In genomic region chr4:177596035-177596434, GRCh38 we compare ENCODE assay signal across 8 cellular contexts.
A peak's percentile ranks its signal among the peaks of the same experiment; 100 is the strongest.
DNase-seq lines count a peak whose midpoint lies in the region; ATAC-seq and TF ChIP-seq lines count a peak whose summit lies in the region.

No MANE protein-coding gene starts in this region.

- no peak overlapping the region for H2BK120ac ChIP-seq in mesendoderm (ENCODE audit: low read depth, low read length)

- no peaks in the 10 kb centered on the region for H3K79me1 ChIP-seq in mesendoderm (ENCODE audit: low read length)

- no peaks in the 10 kb centered on the region for H3K27me3 Mint-ChIP-seq in activated naive CD8-positive, alpha-beta T cell treated with anti-CD3 and anti-CD28 coated beads, Interleukin-2, amount 10 ng/mL, durations not matched to agents 7 days and 5 days

- H3K4me3 ChIP-seq in HUES64 (ENCODE audit: low read length) (no peak overlapping the region), mesendoderm (ENCODE audit: low read length) (no peak overlapping the region)

- no peak overlapping the region for H3K18ac ChIP-seq in mesendoderm (ENCODE audit: low read length)

- POLR2A ChIA-PET in activated naive CD8-positive, alpha-beta T cell treated with anti-CD3 and anti-CD28 coated beads, Interleukin-2, amount 10 ng/mL, durations not matched to agents 7 days and 5 days (lab: Charles Lee) = no interaction called here

- peak overlapping the region; percentile 21; the same call in 1 of the 2 replicates for H3K27ac ChIP-seq in HUES64 (ENCODE audit: low read depth, low read length)
- H3K27ac ChIP-seq in mesendoderm (ENCODE audit: low read depth, low read length) = no peak overlapping the region

- no peak overlapping the region for H3K4ac ChIP-seq in mesendoderm (ENCODE audit: low read depth, low read length)

- no peak overlapping the region for H2BK15ac ChIP-seq in mesendoderm (replicated peaks; ENCODE audit: low read depth)

- H3K27me3 ChIP-seq in HUES64 (ENCODE audit: insufficient read depth, low read length) (no peaks in the 10 kb centered on the region), mesendoderm (ENCODE audit: insufficient read depth, low read length, poor library complexity) (no peaks in the 10 kb centered on the region)

- in situ Hi-C loops in GM13976 (cut with MboI; ENCODE audit: low sequenced_read_pairs, unreplicated experiment) = no loop called here

- H3K27ac Mint-ChIP-seq in activated naive CD8-positive, alpha-beta T cell treated with anti-CD3 and anti-CD28 coated beads, Interleukin-2, amount 10 ng/mL, durations not matched to agents 7 days and 5 days = no peak overlapping the region

- no peak overlapping the region for H3K23ac ChIP-seq in mesendoderm (ENCODE audit: low read length)

- DNase-seq in AG20443 (ENCODE audit: low spot score) (peak; percentile 81), mesendoderm (peak; percentile 91), SHP77 treated with DMSO at 0.1 percent for 48 hours (lab: John Stamatoyannopoulos, UW) (no peak), NCI-H774 (lab: John Stamatoyannopoulos, UW) (no peak), GM13976 (ENCODE audit: low spot score) (no peak)
- no peak for DNase-seq in activated naive CD8-positive, alpha-beta T cell treated with anti-CD3 and anti-CD28 coated beads, Interleukin-2, amount 10 ng/mL, durations not matched to agents 7 days and 5 days

- no peaks in the 10 kb centered on the region for H3K79me2 ChIP-seq in mesendoderm (ENCODE audit: control insufficient read depth, insufficient read depth, low read length)

- no peak overlapping the region for H2BK5ac ChIP-seq in mesendoderm (ENCODE audit: low read length)

- TF ChIP-seq CTCF in GM13976 (IDR thresholded peaks at IDR 0.05; ENCODE audit: borderline replicate concordance, control extremely low read depth, extremely low read depth, insufficient read depth, missing control alignments) = no peak

- H3K36me3 ChIP-seq in HUES64 (ENCODE audit: insufficient read depth, low read length) = no peaks in the 10 kb centered on the region
- H3K36me3 ChIP-seq in mesendoderm (ENCODE audit: control insufficient read depth, insufficient read depth, low read length) = no peaks in the 10 kb centered on the region

- H3K4me1 Mint-ChIP-seq in activated naive CD8-positive, alpha-beta T cell treated with anti-CD3 and anti-CD28 coated beads, Interleukin-2, amount 10 ng/mL, durations not matched to agents 7 days and 5 days = peaks cover 1% of the 10 kb centered on the region

- peak; percentile 83 for ATAC-seq in activated naive CD8-positive, alpha-beta T cell treated with anti-CD3 and anti-CD28 coated beads, Interleukin-2, amount 10 ng/mL, durations not matched to agents 7 days and 5 days (ENCODE audit: low read depth)
- no peak for ATAC-seq in GM18511 (IDR thresholded peaks at IDR 0.05; ENCODE audit: unreplicated experiment)

- H3K4me3 Mint-ChIP-seq in activated naive CD8-positive, alpha-beta T cell treated with anti-CD3 and anti-CD28 coated beads, Interleukin-2, amount 10 ng/mL, durations not matched to agents 7 days and 5 days = no peak overlapping the region

- H3K56ac ChIP-seq in mesendoderm (ENCODE audit: low read length) = no peak overlapping the region

- H2AK5ac ChIP-seq in mesendoderm (ENCODE audit: low read length) = no peak overlapping the region

- H4K5ac ChIP-seq in mesendoderm (ENCODE audit: low read length) = no peak overlapping the region

- no peaks in the 10 kb centered on the region for H3K36me3 Mint-ChIP-seq in activated naive CD8-positive, alpha-beta T cell treated with anti-CD3 and anti-CD28 coated beads, Interleukin-2, amount 10 ng/mL, durations not matched to agents 7 days and 5 days

- H3K9ac ChIP-seq in HUES64 (ENCODE audit: low read depth, low read length) (no peak overlapping the region), mesendoderm (ENCODE audit: low read length) (no peak overlapping the region)

- no peak overlapping the region for H3K4me2 ChIP-seq in mesendoderm (ENCODE audit: low read length)

- peaks cover 6% of the 10 kb centered on the region; the same call in 1 of the 2 replicates for H3K4me1 ChIP-seq in HUES64 (ENCODE audit: insufficient read depth, low read length)
- H3K4me1 ChIP-seq in mesendoderm (ENCODE audit: control insufficient read depth, low read depth, low read length) = no peaks in the 10 kb centered on the region

- no peaks in the 10 kb centered on the region for H3K9me3 Mint-ChIP-seq in activated naive CD8-positive, alpha-beta T cell treated with anti-CD3 and anti-CD28 coated beads, Interleukin-2, amount 10 ng/mL, durations not matched to agents 7 days and 5 days

- no peaks in the 10 kb centered on the region for H3K9me3 ChIP-seq in HUES64 (ENCODE audit: insufficient read depth, low read depth, low read length)

- no peak overlapping the region for H4K8ac ChIP-seq in mesendoderm (ENCODE audit: low read depth, low read length)

- 47% methylated on average over 4 of the region's 4 CpGs for WGBS in HUES64
- WGBS in mesendoderm (ENCODE audit: extremely low coverage, insufficient coverage, low lambda C conversion rate) = no CpG with 5 or more reads among the region's 4 CpGs

Comparison
In these comparisons a context has a peak if more than half of its experiments do, and no peak if none do; other contexts are left out.
1. DNase-seq: peak in AG20443 (single experiment) and mesendoderm (single experiment); none in activated naive CD8-positive, alpha-beta T cell treated with anti-CD3 and anti-CD28 coated beads, Interleukin-2, amount 10 ng/mL, durations not matched to agents 7 days and 5 days (single experiment), SHP77 treated with DMSO at 0.1 percent for 48 hours (single experiment), NCI-H774 (single experiment) and GM13976 (single experiment).